23 cellular contexts compared by ENCODE assay signal in the genomic region with DNA sequence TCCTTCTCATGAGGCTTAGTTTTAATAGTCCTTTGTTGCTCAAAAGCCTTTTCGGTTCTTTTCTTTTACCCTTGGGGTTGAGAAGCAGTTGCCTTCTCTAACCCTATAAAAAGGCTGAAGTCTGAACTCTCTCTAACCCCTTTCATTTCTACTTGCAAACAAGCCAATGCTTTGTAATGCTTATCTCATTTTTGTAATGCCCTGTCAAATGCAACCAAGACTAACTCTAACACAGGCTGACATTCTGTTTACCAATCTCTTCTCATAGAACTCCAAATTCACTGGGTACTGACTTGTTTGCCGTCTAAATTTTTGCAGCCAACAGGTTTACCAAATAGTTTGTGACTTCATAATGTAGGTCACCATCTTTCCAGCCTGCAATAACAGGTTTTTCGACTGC.
A peak's percentile ranks its signal among the peaks of the same experiment; 100 is the strongest.
DNase-seq lines count a peak whose midpoint lies in the region; ATAC-seq, FAIRE-seq and TF ChIP-seq lines count a peak whose summit lies in the region.
"Had no signal": no experiment of that assay in that cellular context is flagged by ENCODE, and none has a peak within 500 bp of the region (broad histone marks: within the 10 kb centered on the region; RNA-seq: fewer than 3 reads in every experiment).

No MANE protein-coding gene starts in this region.

- BruUV-seq in HepG2 (replicated peaks; lab: Mats Ljungman, UMichigan), result no TSS peak

- H3K4me1 ChIP-seq in liver (ENCODE audit: control insufficient read depth in 4 of 4, insufficient read depth in 4 of 4, low read length in 3 of 4) (peaks cover 0 to 19% (median 11%) of the 10 kb centered on the region in 4 donors), HepG2 (ENCODE audit: insufficient read depth, low read length) (peaks cover 7% of the 10 kb centered on the region; the same call in 1 of the 2 replicates), adipocyte (ENCODE audit: control insufficient read depth, insufficient read depth, low read length) (no peaks in the 10 kb centered on the region)
- H3K4me1 ChIP-seq: Caco-2 had no signal

- no peak overlapping the region for H2AFZ ChIP-seq in HepG2 (ENCODE audit: low read length)
- H2AFZ ChIP-seq: GM23248 had no signal

- 52% methylated on average over 3 of the region's 3 CpGs for whole genome bisulfite sequencing in liver
- 0% methylated on average over 3 of the region's 3 CpGs for whole genome bisulfite sequencing in HepG2 (ENCODE audit: low lambda C conversion rate)

- DNase-seq in HepG2 (ENCODE audit: low spot score), result no peak
- peak; percentile 25 for DNase-seq in adipocyte (ENCODE audit: low read depth)
- peak; percentile 22 for DNase-seq in foreskin melanocyte
- DNase-seq in retinal pigment epithelial cell (ENCODE audit: low read depth), result peak; percentile 70
- DNase-seq in DMS79 (lab: John Stamatoyannopoulos, UW), result no peak
- no peak for DNase-seq in NCI-H446 treated with DMSO at 0.1 percent for 48 hours (lab: John Stamatoyannopoulos, UW)
- DNase-seq in hippocampal formation (lab: John Stamatoyannopoulos, UW), result no peak
- DNase-seq: Caco-2; CD4-positive, CD25-positive, alpha-beta regulatory T cell; CD8-positive, alpha-beta T cell; DMS153; EL; GDM1; GM23248; H7; HCEC 1CT had no signal

- TF ChIP-seq CTCF in liver (IDR thresholded peaks at IDR 0.05; ENCODE audit: low read depth, low read length, missing input control), result no peak
- no peak for TF ChIP-seq CTCF in HepG2 (CRISPR knock-in tag; IDR thresholded peaks at IDR 0.05)
- no peak for TF ChIP-seq CTCF in retinal pigment epithelial cell (conservative IDR thresholded peaks at IDR 0.05; ENCODE audit: low read depth, low read length)

- no peak for TF ChIP-seq POLR2A in HepG2 (IDR thresholded peaks at IDR 0.05; ENCODE audit: insufficient read depth in 1 of 2, low read depth in 2 of 2, low read length in 2 of 2)

- TF ChIP-seq EP300 in HepG2 (IDR thresholded peaks at IDR 0.05; ENCODE audit: low read depth in 2 of 2, low read length in 2 of 2) (no peak), HepG2 (CRISPR knock-in tag; IDR thresholded peaks at IDR 0.05; ENCODE audit: borderline replicate concordance) (no peak)

- H4K20me1 ChIP-seq in HepG2 (ENCODE audit: insufficient read depth, low read length), result no peaks in the 10 kb centered on the region
- H4K20me1 ChIP-seq: BLaER1 had no signal

- POLR2A ChIA-PET in HepG2 (lab: Yijun Ruan, JAX), result no interaction called here

- CTCF ChIA-PET in HepG2 (lab: Yijun Ruan, JAX; ENCODE audit: low intra/inter-chr PET ratio, low total read pairs), result no interaction called here

- intact Hi-C loops in HepG2 (cut with micrococcal nuclease; ENCODE audit: unreplicated experiment), result no loop called here

- no peaks in the 10 kb centered on the region for H3K79me2 ChIP-seq in HepG2 (ENCODE audit: insufficient read depth, low read length)

- FAIRE-seq in HepG2 (lab: Jason Lieb, UNC), result no peak
- FAIRE-seq: A204.1, GM12878, GM18507 had no signal

- H3K4me3 ChIP-seq in liver (ENCODE audit: low read depth in 1 of 3, low read length in 3 of 3) (no peak overlapping the region), HepG2 (replicated peaks in 1 of 3; ENCODE audit: insufficient read depth in 1 of 3, low read depth in 2 of 3, low read length in 3 of 3) (no peak overlapping the region), adipocyte (ENCODE audit: low read length) (no peak overlapping the region), retinal pigment epithelial cell (ENCODE audit: low read length) (no peak overlapping the region)
- H3K4me3 ChIP-seq: BLaER1, GM12878, GM23248 had no signal

- no peaks in the 10 kb centered on the region for H3K27me3 ChIP-seq in liver (ENCODE audit: control insufficient read depth in 4 of 4, insufficient read depth in 4 of 4, low read length in 3 of 4)
- no peaks in the 10 kb centered on the region for H3K27me3 ChIP-seq in HepG2 (ENCODE audit: control insufficient read depth in 1 of 2, insufficient read depth in 2 of 2, low read length in 2 of 2)
- H3K27me3 ChIP-seq in adipocyte (replicated peaks; ENCODE audit: control insufficient read depth, insufficient read depth, low read length), result no peaks in the 10 kb centered on the region
- H3K27me3 ChIP-seq: BLaER1 had no signal

- ATAC-seq in HepG2, result no peak
- ATAC-seq: CD8-positive, alpha-beta T cell; GM12878 had no signal

- H3K4me2 ChIP-seq in HepG2 (ENCODE audit: low read depth, low read length), result no peak overlapping the region
- H3K4me2 ChIP-seq: BLaER1 had no signal

- H3K9ac ChIP-seq in liver (ENCODE audit: low read depth in 1 of 2, low read length in 2 of 2) (no peak overlapping the region), HepG2 (ENCODE audit: insufficient read depth, low read depth, low read length) (no peak overlapping the region), adipocyte (ENCODE audit: low read length) (no peak overlapping the region)
- H3K9ac ChIP-seq: BLaER1, GM23248 had no signal

- H3K9me3 ChIP-seq in liver (ENCODE audit: control insufficient read depth in 4 of 4, low read length in 3 of 4) (no peaks in the 10 kb centered on the region), HepG2 (ENCODE audit: low read length) (0 out of 2 replicates have a peak, but pooled peaks cover 6% of the 10 kb centered on the region), adipocyte (ENCODE audit: control insufficient read depth, low read length) (no peaks in the 10 kb centered on the region)
- H3K9me3 ChIP-seq: BLaER1, Caco-2 had no signal

- H3K36me3 ChIP-seq in liver (ENCODE audit: control insufficient read depth in 4 of 4, insufficient read depth in 3 of 4, low read depth in 1 of 4, low read length in 3 of 4) (no peaks in the 10 kb centered on the region), HepG2 (replicated peaks in 1 of 2; ENCODE audit: control insufficient read depth in 1 of 2, insufficient read depth in 2 of 2, low read length in 2 of 2) (no peaks in the 10 kb centered on the region), adipocyte (ENCODE audit: control insufficient read depth, insufficient read depth, low read length, severe bottlenecking) (no peaks in the 10 kb centered on the region)
- H3K36me3 ChIP-seq: BLaER1 had no signal

- no peak for TF ChIP-seq RAD21 in liver (IDR thresholded peaks at IDR 0.05)
- no peak for TF ChIP-seq RAD21 in HepG2 (CRISPR knock-in tag; IDR thresholded peaks at IDR 0.05)

- no peak overlapping the region for H3K27ac ChIP-seq in liver (ENCODE audit: low read depth in 1 of 2, low read length in 2 of 2)
- H3K27ac ChIP-seq in HepG2 (ENCODE audit: extremely low read length, insufficient read depth, low read length), result no peak overlapping the region
- H3K27ac ChIP-seq: 22Rv1, BLaER1, C4-2B, GM23248 had no signal

- in situ Hi-C loops in HepG2 (cut with HindIII; ENCODE audit: extremely low pct_ligation_motif_present, low pct_unique_long_range_greater_than_20kb), result no loop called here

TF ChIP-seq in liver, 16 proteins besides CTCF, POLR2A, EP300 and RAD21:
- TF ChIP-seq FOXA2 (IDR thresholded peaks at IDR 0.05) (no peak), RXRA (IDR thresholded peaks at IDR 0.05) (peak in 1 of 2 donors; percentile 17), YY1 (IDR thresholded peaks at IDR 0.05) (peak; percentile 11)
- TF ChIP-seq, protein P1, sequence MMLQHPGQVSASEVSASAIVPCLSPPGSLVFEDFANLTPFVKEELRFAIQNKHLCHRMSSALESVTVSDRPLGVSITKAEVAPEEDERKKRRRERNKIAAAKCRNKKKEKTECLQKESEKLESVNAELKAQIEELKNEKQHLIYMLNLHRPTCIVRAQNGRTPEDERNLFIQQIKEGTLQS (IDR thresholded peaks at IDR 0.05), result no peak

TF ChIP-seq in HepG2, 621 proteins besides CTCF, POLR2A, EP300 and RAD21:
- TF ChIP-seq ZFP36 (IDR thresholded peaks at IDR 0.05; ENCODE audit: borderline replicate concordance, low read depth, low read length, partially characterized antibody) (no peak), SMAD9 (CRISPR knock-in tag; IDR thresholded peaks at IDR 0.05) (no peak), ZSCAN31 (CRISPR knock-in tag; IDR thresholded peaks at IDR 0.05; ENCODE audit: low read depth) (no peak)
- TF ChIP-seq, protein P2, sequence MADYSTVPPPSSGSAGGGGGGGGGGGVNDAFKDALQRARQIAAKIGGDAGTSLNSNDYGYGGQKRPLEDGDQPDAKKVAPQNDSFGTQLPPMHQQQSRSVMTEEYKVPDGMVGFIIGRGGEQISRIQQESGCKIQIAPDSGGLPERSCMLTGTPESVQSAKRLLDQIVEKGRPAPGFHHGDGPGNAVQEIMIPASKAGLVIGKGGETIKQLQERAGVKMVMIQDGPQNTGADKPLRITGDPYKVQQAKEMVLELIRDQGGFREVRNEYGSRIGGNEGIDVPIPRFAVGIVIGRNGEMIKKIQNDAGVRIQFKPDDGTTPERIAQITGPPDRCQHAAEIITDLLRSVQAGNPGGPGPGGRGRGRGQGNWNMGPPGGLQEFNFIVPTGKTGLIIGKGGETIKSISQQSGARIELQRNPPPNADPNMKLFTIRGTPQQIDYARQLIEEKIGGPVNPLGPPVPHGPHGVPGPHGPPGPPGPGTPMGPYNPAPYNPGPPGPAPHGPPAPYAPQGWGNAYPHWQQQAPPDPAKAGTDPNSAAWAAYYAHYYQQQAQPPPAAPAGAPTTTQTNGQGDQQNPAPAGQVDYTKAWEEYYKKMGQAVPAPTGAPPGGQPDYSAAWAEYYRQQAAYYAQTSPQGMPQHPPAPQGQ (CRISPR knock-in tag; IDR thresholded peaks at IDR 0.05; ENCODE audit: borderline replicate concordance), result no peak

Comparison
In these comparisons a context has a peak if more than half of its experiments do, and no peak if none do; other contexts are left out.
1. DNase-seq: peak in adipocyte (single experiment), foreskin melanocyte (single experiment) and retinal pigment epithelial cell (single experiment); none in HepG2 (single experiment), DMS79 (single experiment), NCI-H446 treated with DMSO at 0.1 percent for 48 hours (single experiment) and hippocampal formation (0 of 2).